ENCODE assay signal across 12 cellular contexts in genomic region chr6:43807228-43808061, GRCh38. TPM values are rescaled to one million over a fixed set of nuclear protein-coding genes. Genes with fewer than 3 reads are reported as not detected.
DNase-seq lines count a peak whose midpoint lies in the region; ATAC-seq, FAIRE-seq and TF ChIP-seq lines count a peak whose summit lies in the region.
"Had no signal": no experiment of that assay in that cellular context is flagged by ENCODE, and none has a peak within 500 bp of the region (broad histone marks: within the 10 kb centered on the region; RNA-seq: fewer than 3 reads in every experiment).

No MANE protein-coding gene starts in this region.

- H3K27ac ChIP-seq in HepG2 (ENCODE audit: extremely low read length, insufficient read depth, low read length) = peak overlapping the region; percentile 79

- no peaks in the 10 kb centered on the region for H3K79me2 ChIP-seq in HepG2 (ENCODE audit: insufficient read depth, low read length)

- TF ChIP-seq EP300 in HepG2 (IDR thresholded peaks at IDR 0.05; ENCODE audit: low read depth in 2 of 2, low read length in 2 of 2) (no peak), HepG2 (CRISPR knock-in tag; IDR thresholded peaks at IDR 0.05; ENCODE audit: borderline replicate concordance) (no peak)

- peak in 1 of 2 experiments; percentile 56; a peak in 2 of 4 replicates for TF ChIP-seq POLR2A in HepG2 (IDR thresholded peaks at IDR 0.05; ENCODE audit: insufficient read depth in 1 of 2, low read depth in 2 of 2, low read length in 2 of 2)

- no peaks in the 10 kb centered on the region for H3K36me3 ChIP-seq in HepG2 (replicated peaks in 1 of 2; ENCODE audit: control insufficient read depth in 1 of 2, insufficient read depth in 2 of 2, low read length in 2 of 2)

- intact Hi-C loops in HepG2 (cut with micrococcal nuclease; ENCODE audit: unreplicated experiment) = no loop called here

- no peaks in the 10 kb centered on the region for H3K9me3 Mint-ChIP-seq in stimulated activated naive CD8-positive, alpha-beta T cell treated with anti-CD3 and anti-CD28 coated beads, Interleukin-15, amount 100 ng/mL, for 72 hours
- H3K9me3 Mint-ChIP-seq: memory B cell had no signal

- no peaks in the 10 kb centered on the region for H4K20me1 ChIP-seq in HepG2 (ENCODE audit: insufficient read depth, low read length)

- WGBS in HepG2 (ENCODE audit: low lambda C conversion rate) = 4% methylated on average over 10 of the region's 11 CpGs

- TF ChIP-seq CTCF in HepG2 (CRISPR knock-in tag; IDR thresholded peaks at IDR 0.05) = no peak; the same call in 1 of the 2 replicates

- H3K27me3 ChIP-seq in HepG2 (ENCODE audit: control insufficient read depth in 1 of 2, insufficient read depth in 2 of 2, low read length in 2 of 2) = no peaks in the 10 kb centered on the region; a peak in 2 of 5 replicates

- H3K27me3 Mint-ChIP-seq in stimulated activated naive CD8-positive, alpha-beta T cell treated with anti-CD3 and anti-CD28 coated beads, Interleukin-15, amount 100 ng/mL, for 72 hours = no peaks in the 10 kb centered on the region

- no peaks in the 10 kb centered on the region for H3K9me3 ChIP-seq in HepG2 (ENCODE audit: low read length)

- peaks cover 89% of the 10 kb centered on the region for H3K4me1 ChIP-seq in HepG2 (ENCODE audit: insufficient read depth, low read length)

- TF ChIP-seq RAD21 in HepG2 (CRISPR knock-in tag; IDR thresholded peaks at IDR 0.05) = peak; percentile 39; the same call in 1 of the 2 replicates

- no TSS peak for BruUV-seq in HepG2 (replicated peaks; lab: Mats Ljungman, UMichigan)

- H3K4me2 ChIP-seq in HepG2 (ENCODE audit: low read depth, low read length) = peak overlapping the region; percentile 95

- H2AFZ ChIP-seq in HepG2 (ENCODE audit: low read length) = peak overlapping the region; percentile 50

- in situ Hi-C loops in HepG2 (cut with HindIII; ENCODE audit: extremely low pct_ligation_motif_present, low pct_unique_long_range_greater_than_20kb) = loop anchor here (5.0 kb wide), 1 partner anchor 35 kb away; the partner anchor contains the start of gene VEGFA

- H3K4me3 Mint-ChIP-seq in stimulated activated naive CD8-positive, alpha-beta T cell treated with anti-CD3 and anti-CD28 coated beads, Interleukin-15, amount 100 ng/mL, for 72 hours = no peak overlapping the region
- H3K4me3 Mint-ChIP-seq: memory B cell had no signal

- H3K4me3 ChIP-seq in HepG2 (replicated peaks in 1 of 3; ENCODE audit: insufficient read depth in 1 of 3, low read depth in 2 of 3, low read length in 3 of 3) = peak overlapping the region; percentile 34 to 78 (median 48)

- POLR2A ChIA-PET in HepG2 (lab: Yijun Ruan, JAX) = interaction anchor here (0.6 to 4.7 kb wide), 20 partner anchors 9 to 183 kb away, joined by 3 to 66 read pairs (median 5); partner anchors contain the start of genes GTPBP2 and VEGFA

- H3K9ac ChIP-seq in HepG2 (ENCODE audit: insufficient read depth, low read depth, low read length) = peak overlapping the region; percentile 68

- CTCF ChIA-PET in HepG2 (lab: Yijun Ruan, JAX; ENCODE audit: low intra/inter-chr PET ratio, low total read pairs) = no interaction called here

- H3K4me1 Mint-ChIP-seq in stimulated activated naive CD8-positive, alpha-beta T cell treated with anti-CD3 and anti-CD28 coated beads, Interleukin-15, amount 100 ng/mL, for 72 hours = peaks cover 17% of the 10 kb centered on the region
- H3K4me1 Mint-ChIP-seq: memory B cell had no signal

- peak; percentile 49 for ATAC-seq in stimulated activated naive CD8-positive, alpha-beta T cell treated with anti-CD3 and anti-CD28 coated beads, Interleukin-15, amount 100 ng/mL, for 72 hours
- no peak for ATAC-seq in stimulated activated naive CD8-positive, alpha-beta T cell treated with anti-CD3 and anti-CD28 coated beads, Interleukin-15, Interleukin-2, amounts not matched to agents 100 U/mL and 50 U/mL, for 24 hours
- ATAC-seq in HepG2 = peak; percentile 77

- DNase-seq in stimulated activated naive CD8-positive, alpha-beta T cell treated with anti-CD3 and anti-CD28 coated beads, Interleukin-15, amount 100 ng/mL, for 72 hours = no peak
- DNase-seq in stimulated activated naive CD8-positive, alpha-beta T cell treated with anti-CD3 and anti-CD28 coated beads, Interleukin-15, Interleukin-2, amounts not matched to agents 100 U/mL and 50 U/mL, for 24 hours = no peak
- DNase-seq in UCSD-AML1 (lab: John Stamatoyannopoulos, UW; ENCODE audit: unreplicated experiment) (peak; percentile 68), HepG2 (ENCODE audit: low spot score) (peak; percentile 60), H4 (ENCODE audit: low spot score) (no peak), NCI-H2107 (lab: John Stamatoyannopoulos, UW) (no peak), NCI-H748 (lab: John Stamatoyannopoulos, UW; ENCODE audit: unreplicated experiment) (no peak)
- DNase-seq in activated CD4-positive, alpha-beta T cell treated with anti-CD3 and anti-CD28 coated beads for 48 hours = no peak
- DNase-seq: activated CD4-positive, alpha-beta T cell treated with anti-CD3 and anti-CD28 coated beads for 1 hour; amniotic stem cell; stimulated activated CD4-positive, alpha-beta T cell treated with anti-CD3 and anti-CD28 coated beads, Interleukin-15, amount 100 ng/mL, for 24 hours had no signal

- no peak overlapping the region for H3K27ac Mint-ChIP-seq in stimulated activated naive CD8-positive, alpha-beta T cell treated with anti-CD3 and anti-CD28 coated beads, Interleukin-15, amount 100 ng/mL, for 72 hours
- H3K27ac Mint-ChIP-seq: memory B cell had no signal

- FAIRE-seq in HepG2 (lab: Jason Lieb, UNC) = no peak

TF ChIP-seq in HepG2, 621 proteins besides CTCF, POLR2A, EP300 and RAD21 (continues in another document):
- TF ChIP-seq ZSCAN21 (CRISPR knock-in tag; IDR thresholded peaks at IDR 0.05; ENCODE audit: borderline replicate concordance) (0 out of 2 replicates have a peak, but pooled peaks have one; percentile 15), RBFOX2 (IDR thresholded peaks at IDR 0.05; ENCODE audit: low read depth, low read length) (no peak), CBX5 (CRISPR knock-in tag; IDR thresholded peaks at IDR 0.05; ENCODE audit: borderline replicate concordance) (peak; percentile 29; the same call in 1 of the 2 replicates), ZNF768 (CRISPR knock-in tag; IDR thresholded peaks at IDR 0.05) (peak; percentile 66; the same call in 1 of the 2 replicates), ZNF672 (CRISPR knock-in tag; IDR thresholded peaks at IDR 0.05) (no peak), GATAD1 (CRISPR knock-in tag; IDR thresholded peaks at IDR 0.05) (0 out of 2 replicates have a peak, but pooled peaks have one; percentile 25), GATAD2A (CRISPR knock-in tag; IDR thresholded peaks at IDR 0.05) (peak; percentile 57), MIER2 (CRISPR knock-in tag; IDR thresholded peaks at IDR 0.05) (peak; percentile 41; the same call in 1 of the 2 replicates), POLR2G (IDR thresholded peaks at IDR 0.05; ENCODE audit: low read depth, low read length) (peak; percentile 39; the same call in 1 of the 2 replicates), BCL6 (CRISPR knock-in tag; IDR thresholded peaks at IDR 0.05) (0 out of 2 replicates have a peak, but pooled peaks have one; percentile 46)
- TF ChIP-seq, protein P1, sequence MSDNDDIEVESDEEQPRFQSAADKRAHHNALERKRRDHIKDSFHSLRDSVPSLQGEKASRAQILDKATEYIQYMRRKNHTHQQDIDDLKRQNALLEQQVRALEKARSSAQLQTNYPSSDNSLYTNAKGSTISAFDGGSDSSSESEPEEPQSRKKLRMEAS (IDR thresholded peaks at IDR 0.05) = peak; percentile 37; the same call in 1 of the 2 replicates
- TF ChIP-seq, protein P2, sequence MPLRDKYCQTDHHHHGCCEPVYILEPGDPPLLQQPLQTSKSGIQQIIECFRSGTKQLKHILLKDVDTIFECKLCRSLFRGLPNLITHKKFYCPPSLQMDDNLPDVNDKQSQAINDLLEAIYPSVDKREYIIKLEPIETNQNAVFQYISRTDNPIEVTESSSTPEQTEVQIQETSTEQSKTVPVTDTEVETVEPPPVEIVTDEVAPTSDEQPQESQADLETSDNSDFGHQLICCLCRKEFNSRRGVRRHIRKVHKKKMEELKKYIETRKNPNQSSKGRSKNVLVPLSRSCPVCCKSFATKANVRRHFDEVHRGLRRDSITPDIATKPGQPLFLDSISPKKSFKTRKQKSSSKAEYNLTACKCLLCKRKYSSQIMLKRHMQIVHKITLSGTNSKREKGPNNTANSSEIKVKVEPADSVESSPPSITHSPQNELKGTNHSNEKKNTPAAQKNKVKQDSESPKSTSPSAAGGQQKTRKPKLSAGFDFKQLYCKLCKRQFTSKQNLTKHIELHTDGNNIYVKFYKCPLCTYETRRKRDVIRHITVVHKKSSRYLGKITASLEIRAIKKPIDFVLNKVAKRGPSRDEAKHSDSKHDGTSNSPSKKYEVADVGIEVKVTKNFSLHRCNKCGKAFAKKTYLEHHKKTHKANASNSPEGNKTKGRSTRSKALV (CRISPR knock-in tag; IDR thresholded peaks at IDR 0.05) = no peak

RNA-seq across cellular contexts. Expression of gene VEGFA, which starts 37.4 kb away (rescaled TPM):
- 34.1 and 68.1 TPM in 2 replicates for total RNA-seq in HepG2 (2016; rRNA removed; fragmentation: Illumina TruSeq; extraction: Trizol)
- 13.4 and 14.2 TPM in 2 replicates for total RNA-seq in HepG2 (2016; cell fraction: cytosol; rRNA removed; fragmentation: Illumina TruSeq; extraction: Trizol; ENCODE audit: low read depth)
- 26.8 and 72.7 TPM in 2 replicates for total RNA-seq in HepG2 (2016; cell fraction: insoluble cytoplasmic fraction; rRNA removed; fragmentation: Illumina TruSeq; extraction: Trizol)
- 33.1 and 34.4 TPM in 2 replicates for total RNA-seq in HepG2 (2016; cell fraction: membrane; rRNA removed; fragmentation: Illumina TruSeq; extraction: Trizol)
- total RNA-seq in HepG2 (2016; cell fraction: nucleus; rRNA removed; fragmentation: Illumina TruSeq; extraction: Trizol) = 81.5 and 95.8 TPM in 2 replicates
- 629 and 1,104 TPM in 2 replicates for polyA plus RNA-seq in HepG2 (2011; rRNA removed)
- polyA plus RNA-seq in HepG2 (2011; cell fraction: cytosol; rRNA removed) = 292 and 298 TPM in 2 replicates
- 3,652 and 4,474 TPM in 2 replicates for polyA plus RNA-seq in HepG2 (2011; cell fraction: nucleus; rRNA removed)
- polyA plus RNA-seq in HepG2 (2012) = 463 and 546 TPM in 2 replicates
- polyA plus RNA-seq in HepG2 (2016; cell fraction: cytosol; fragmentation: Illumina TruSeq; extraction: Trizol; ENCODE audit: low read depth) = 9.2 and 10.7 TPM in 2 replicates
- 34.1 and 41.6 TPM in 2 replicates for polyA plus RNA-seq in HepG2 (2016; cell fraction: insoluble cytoplasmic fraction; fragmentation: Illumina TruSeq; extraction: Trizol; ENCODE audit: low read depth)
- polyA plus RNA-seq in HepG2 (2016; cell fraction: membrane; fragmentation: Illumina TruSeq; extraction: Trizol; ENCODE audit: low read depth) = 24.8 and 25.3 TPM in 2 replicates
- 253 and 267 TPM in 2 replicates for polyA plus RNA-seq in HepG2 (2016; cell fraction: nucleus; fragmentation: Illumina TruSeq; extraction: Trizol; ENCODE audit: insufficient read depth, low read depth)
- 238 and 645 TPM in 2 replicates for polyA minus RNA-seq in HepG2 (2011; rRNA and poly(A)+ RNA removed; ENCODE audit: low replicate concordance)
- polyA minus RNA-seq in HepG2 (2011; cell fraction: cytosol; rRNA and poly(A)+ RNA removed) = 122 and 136 TPM in 2 replicates
- polyA minus RNA-seq in HepG2 (2011; cell fraction: nucleus; rRNA and poly(A)+ RNA removed) = 312 and 405 TPM in 2 replicates
- total RNA-seq in H4 (2014; rRNA removed; shearing (Covaris generic)) = 46.8 and 55.6 TPM in 2 replicates

Comparison
In these comparisons a context has a peak if more than half of its experiments do, and no peak if none do; other contexts are left out.
1. DNase-seq: peak in UCSD-AML1 (single experiment) and HepG2 (single experiment); none in stimulated activated naive CD8-positive, alpha-beta T cell treated with anti-CD3 and anti-CD28 coated beads, Interleukin-15, amount 100 ng/mL, for 72 hours (0 of 2), stimulated activated naive CD8-positive, alpha-beta T cell treated with anti-CD3 and anti-CD28 coated beads, Interleukin-15, Interleukin-2, amounts not matched to agents 100 U/mL and 50 U/mL, for 24 hours (single experiment), H4 (single experiment), NCI-H2107 (single experiment), NCI-H748 (single experiment) and activated CD4-positive, alpha-beta T cell treated with anti-CD3 and anti-CD28 coated beads for 48 hours (single experiment).